Comparison of ENCODE assay signal across 1 cellular context in genomic region chr5:54309751-54310432, GRCh38.
A peak's percentile ranks its signal among the peaks of the same experiment; 100 is the strongest.
TF ChIP-seq lines count a peak whose summit lies in the region.

No MANE protein-coding gene starts in this region.

TF ChIP-seq in HEK293, 187 proteins besides CTCF, POLR2A, EP300 and RAD21 (continued from another document and continues in another):
- TF ChIP-seq ZBTB49 (tag by site-specific recombination; IDR thresholded peaks at IDR 0.05; ENCODE audit: low read depth) (no peak), ZNF202 (tag by site-specific recombination; IDR thresholded peaks at IDR 0.05; ENCODE audit: borderline replicate concordance) (no peak), ZEB2 (tag by site-specific recombination; IDR thresholded peaks at IDR 0.05) (no peak), ZNF169 (tag by site-specific recombination; IDR thresholded peaks at IDR 0.05) (no peak), ZNF248 (tag by site-specific recombination; IDR thresholded peaks at IDR 0.05) (no peak), TSHZ1 (tag by site-specific recombination; IDR thresholded peaks at IDR 0.05; ENCODE audit: borderline replicate concordance) (no peak), ZNF214 (tag by site-specific recombination; IDR thresholded peaks at IDR 0.05; ENCODE audit: borderline replicate concordance) (no peak), ZNF600 (tag by site-specific recombination; IDR thresholded peaks at IDR 0.05) (peak; percentile 27; the same call in 1 of the 2 replicates), ZNF175 (tag by site-specific recombination; IDR thresholded peaks at IDR 0.05) (no peak), BCL6B (tag by site-specific recombination; IDR thresholded peaks at IDR 0.05) (no peak), GLIS2 (tag by site-specific recombination; IDR thresholded peaks at IDR 0.05) (no peak; the same call in 1 of the 2 replicates), SP7 (tag by site-specific recombination; IDR thresholded peaks at IDR 0.05) (no peak), KLF9 (tag by site-specific recombination; IDR thresholded peaks at IDR 0.05; ENCODE audit: low read depth) (no peak), ZNF585B (tag by site-specific recombination; IDR thresholded peaks at IDR 0.05) (no peak), KLF16 (tag by site-specific recombination; IDR thresholded peaks at IDR 0.05) (no peak), ZNF112 (tag by site-specific recombination; IDR thresholded peaks at IDR 0.05) (no peak), ZNF621 (tag by site-specific recombination; IDR thresholded peaks at IDR 0.05) (no peak), ZNF16 (tag by site-specific recombination; IDR thresholded peaks at IDR 0.05; ENCODE audit: low read depth) (no peak), ZBTB20 (tag by site-specific recombination; IDR thresholded peaks at IDR 0.05) (peak; percentile 27; the same call in 1 of the 2 replicates), ZNF416 (tag by site-specific recombination; IDR thresholded peaks at IDR 0.05) (no peak), ZNF433 (tag by site-specific recombination; IDR thresholded peaks at IDR 0.05; ENCODE audit: low read depth) (no peak), GLI4 (tag by site-specific recombination; IDR thresholded peaks at IDR 0.05) (no peak), ZNF548 (tag by site-specific recombination; IDR thresholded peaks at IDR 0.05) (no peak), ZFP37 (tag by site-specific recombination; IDR thresholded peaks at IDR 0.05) (no peak), ZBTB21 (tag by site-specific recombination; IDR thresholded peaks at IDR 0.05) (no peak), ZNF10 (tag by site-specific recombination; IDR thresholded peaks at IDR 0.05) (no peak), ZNF174 (tag by site-specific recombination; IDR thresholded peaks at IDR 0.05) (no peak), ELK4 (IDR thresholded peaks at IDR 0.05; ENCODE audit: borderline replicate concordance, low read depth, low read length) (no peak)
- TF ChIP-seq, protein P1, sequence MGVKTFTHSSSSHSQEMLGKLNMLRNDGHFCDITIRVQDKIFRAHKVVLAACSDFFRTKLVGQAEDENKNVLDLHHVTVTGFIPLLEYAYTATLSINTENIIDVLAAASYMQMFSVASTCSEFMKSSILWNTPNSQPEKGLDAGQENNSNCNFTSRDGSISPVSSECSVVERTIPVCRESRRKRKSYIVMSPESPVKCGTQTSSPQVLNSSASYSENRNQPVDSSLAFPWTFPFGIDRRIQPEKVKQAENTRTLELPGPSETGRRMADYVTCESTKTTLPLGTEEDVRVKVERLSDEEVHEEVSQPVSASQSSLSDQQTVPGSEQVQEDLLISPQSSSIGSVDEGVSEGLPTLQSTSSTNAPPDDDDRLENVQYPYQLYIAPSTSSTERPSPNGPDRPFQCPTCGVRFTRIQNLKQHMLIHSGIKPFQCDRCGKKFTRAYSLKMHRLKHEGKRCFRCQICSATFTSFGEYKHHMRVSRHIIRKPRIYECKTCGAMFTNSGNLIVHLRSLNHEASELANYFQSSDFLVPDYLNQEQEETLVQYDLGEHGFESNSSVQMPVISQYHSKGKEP (tag by site-specific recombination; IDR thresholded peaks at IDR 0.05), result no peak
- TF ChIP-seq, protein P2, sequence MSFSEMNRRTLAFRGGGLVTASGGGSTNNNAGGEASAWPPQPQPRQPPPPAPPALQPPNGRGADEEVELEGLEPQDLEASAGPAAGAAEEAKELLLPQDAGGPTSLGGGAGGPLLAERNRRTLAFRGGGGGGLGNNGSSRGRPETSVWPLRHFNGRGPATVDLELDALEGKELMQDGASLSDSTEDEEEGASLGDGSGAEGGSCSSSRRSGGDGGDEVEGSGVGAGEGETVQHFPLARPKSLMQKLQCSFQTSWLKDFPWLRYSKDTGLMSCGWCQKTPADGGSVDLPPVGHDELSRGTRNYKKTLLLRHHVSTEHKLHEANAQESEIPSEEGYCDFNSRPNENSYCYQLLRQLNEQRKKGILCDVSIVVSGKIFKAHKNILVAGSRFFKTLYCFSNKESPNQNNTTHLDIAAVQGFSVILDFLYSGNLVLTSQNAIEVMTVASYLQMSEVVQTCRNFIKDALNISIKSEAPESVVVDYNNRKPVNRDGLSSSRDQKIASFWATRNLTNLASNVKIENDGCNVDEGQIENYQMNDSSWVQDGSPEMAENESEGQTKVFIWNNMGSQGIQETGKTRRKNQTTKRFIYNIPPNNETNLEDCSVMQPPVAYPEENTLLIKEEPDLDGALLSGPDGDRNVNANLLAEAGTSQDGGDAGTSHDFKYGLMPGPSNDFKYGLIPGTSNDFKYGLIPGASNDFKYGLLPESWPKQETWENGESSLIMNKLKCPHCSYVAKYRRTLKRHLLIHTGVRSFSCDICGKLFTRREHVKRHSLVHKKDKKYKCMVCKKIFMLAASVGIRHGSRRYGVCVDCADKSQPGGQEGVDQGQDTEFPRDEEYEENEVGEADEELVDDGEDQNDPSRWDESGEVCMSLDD (tag by site-specific recombination; IDR thresholded peaks at IDR 0.05), result 0 out of 2 replicates have a peak, but pooled peaks have one; percentile 30
- TF ChIP-seq, protein P3, sequence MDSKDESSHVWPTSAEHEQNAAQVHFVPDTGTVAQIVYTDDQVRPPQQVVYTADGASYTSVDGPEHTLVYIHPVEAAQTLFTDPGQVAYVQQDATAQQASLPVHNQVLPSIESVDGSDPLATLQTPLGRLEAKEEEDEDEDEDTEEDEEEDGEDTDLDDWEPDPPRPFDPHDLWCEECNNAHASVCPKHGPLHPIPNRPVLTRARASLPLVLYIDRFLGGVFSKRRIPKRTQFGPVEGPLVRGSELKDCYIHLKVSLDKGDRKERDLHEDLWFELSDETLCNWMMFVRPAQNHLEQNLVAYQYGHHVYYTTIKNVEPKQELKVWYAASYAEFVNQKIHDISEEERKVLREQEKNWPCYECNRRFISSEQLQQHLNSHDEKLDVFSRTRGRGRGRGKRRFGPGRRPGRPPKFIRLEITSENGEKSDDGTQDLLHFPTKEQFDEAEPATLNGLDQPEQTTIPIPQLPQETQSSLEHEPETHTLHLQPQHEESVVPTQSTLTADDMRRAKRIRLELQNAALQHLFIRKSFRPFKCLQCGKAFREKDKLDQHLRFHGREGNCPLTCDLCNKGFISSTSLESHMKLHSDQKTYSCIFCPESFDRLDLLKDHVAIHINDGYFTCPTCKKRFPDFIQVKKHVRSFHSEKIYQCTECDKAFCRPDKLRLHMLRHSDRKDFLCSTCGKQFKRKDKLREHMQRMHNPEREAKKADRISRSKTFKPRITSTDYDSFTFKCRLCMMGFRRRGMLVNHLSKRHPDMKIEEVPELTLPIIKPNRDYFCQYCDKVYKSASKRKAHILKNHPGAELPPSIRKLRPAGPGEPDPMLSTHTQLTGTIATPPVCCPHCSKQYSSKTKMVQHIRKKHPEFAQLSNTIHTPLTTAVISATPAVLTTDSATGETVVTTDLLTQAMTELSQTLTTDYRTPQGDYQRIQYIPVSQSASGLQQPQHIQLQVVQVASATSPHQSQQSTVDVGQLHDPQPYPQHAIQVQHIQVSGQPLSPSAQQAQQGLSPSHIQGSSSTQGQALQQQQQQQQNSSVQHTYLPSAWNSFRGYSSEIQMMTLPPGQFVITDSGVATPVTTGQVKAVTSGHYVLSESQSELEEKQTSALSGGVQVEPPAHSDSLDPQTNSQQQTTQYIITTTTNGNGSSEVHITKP (tag by site-specific recombination; IDR thresholded peaks at IDR 0.05), result peak; percentile 40; the same call in 1 of the 2 replicates
- TF ChIP-seq, protein P4, sequence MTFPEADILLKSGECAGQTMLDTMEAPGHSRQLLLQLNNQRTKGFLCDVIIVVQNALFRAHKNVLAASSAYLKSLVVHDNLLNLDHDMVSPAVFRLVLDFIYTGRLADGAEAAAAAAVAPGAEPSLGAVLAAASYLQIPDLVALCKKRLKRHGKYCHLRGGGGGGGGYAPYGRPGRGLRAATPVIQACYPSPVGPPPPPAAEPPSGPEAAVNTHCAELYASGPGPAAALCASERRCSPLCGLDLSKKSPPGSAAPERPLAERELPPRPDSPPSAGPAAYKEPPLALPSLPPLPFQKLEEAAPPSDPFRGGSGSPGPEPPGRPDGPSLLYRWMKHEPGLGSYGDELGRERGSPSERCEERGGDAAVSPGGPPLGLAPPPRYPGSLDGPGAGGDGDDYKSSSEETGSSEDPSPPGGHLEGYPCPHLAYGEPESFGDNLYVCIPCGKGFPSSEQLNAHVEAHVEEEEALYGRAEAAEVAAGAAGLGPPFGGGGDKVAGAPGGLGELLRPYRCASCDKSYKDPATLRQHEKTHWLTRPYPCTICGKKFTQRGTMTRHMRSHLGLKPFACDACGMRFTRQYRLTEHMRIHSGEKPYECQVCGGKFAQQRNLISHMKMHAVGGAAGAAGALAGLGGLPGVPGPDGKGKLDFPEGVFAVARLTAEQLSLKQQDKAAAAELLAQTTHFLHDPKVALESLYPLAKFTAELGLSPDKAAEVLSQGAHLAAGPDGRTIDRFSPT (tag by site-specific recombination; IDR thresholded peaks at IDR 0.05), result no peak
- TF ChIP-seq, protein P5, sequence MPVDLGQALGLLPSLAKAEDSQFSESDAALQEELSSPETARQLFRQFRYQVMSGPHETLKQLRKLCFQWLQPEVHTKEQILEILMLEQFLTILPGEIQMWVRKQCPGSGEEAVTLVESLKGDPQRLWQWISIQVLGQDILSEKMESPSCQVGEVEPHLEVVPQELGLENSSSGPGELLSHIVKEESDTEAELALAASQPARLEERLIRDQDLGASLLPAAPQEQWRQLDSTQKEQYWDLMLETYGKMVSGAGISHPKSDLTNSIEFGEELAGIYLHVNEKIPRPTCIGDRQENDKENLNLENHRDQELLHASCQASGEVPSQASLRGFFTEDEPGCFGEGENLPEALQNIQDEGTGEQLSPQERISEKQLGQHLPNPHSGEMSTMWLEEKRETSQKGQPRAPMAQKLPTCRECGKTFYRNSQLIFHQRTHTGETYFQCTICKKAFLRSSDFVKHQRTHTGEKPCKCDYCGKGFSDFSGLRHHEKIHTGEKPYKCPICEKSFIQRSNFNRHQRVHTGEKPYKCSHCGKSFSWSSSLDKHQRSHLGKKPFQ (tag by site-specific recombination; IDR thresholded peaks at IDR 0.05), result no peak
